Comparison of ENCODE assay signal across 1 cellular context in genomic region chr11:63974259-63975143, GRCh38.
TF ChIP-seq lines count a peak whose summit lies in the region.

TSS of gene COX8A (plus strand) at chr11:63974620. CDS start at chr11:63974681, 61 bp downstream.

TF ChIP-seq in K562, 482 proteins besides CTCF, POLR2A, EP300 and RAD21 (continued from another document and continues in another):
- no peak for TF ChIP-seq CLOCK (CRISPR knock-in tag; IDR thresholded peaks at IDR 0.05; ENCODE audit: borderline replicate concordance)
- no peak for TF ChIP-seq SIX5 (IDR thresholded peaks at IDR 0.05; ENCODE audit: borderline replicate concordance in 1 of 2, insufficient read depth in 1 of 2, low read depth in 1 of 2, low read length in 2 of 2)
- peak; percentile 99 for TF ChIP-seq ZFX (CRISPR knock-in tag; IDR thresholded peaks at IDR 0.05)
- TF ChIP-seq ZNF146 (CRISPR knock-in tag; IDR thresholded peaks at IDR 0.05; ENCODE audit: unreplicated experiment): no peak
- TF ChIP-seq ZNF384 (IDR thresholded peaks at IDR 0.05; ENCODE audit: low read depth, low read length): no peak
- TF ChIP-seq ETV1 (tag; conservative IDR thresholded peaks at IDR 0.05; ENCODE audit: low read depth): peak; percentile 91
- no peak for TF ChIP-seq ZNF408 (CRISPR knock-in tag; IDR thresholded peaks at IDR 0.05; ENCODE audit: low read depth)
- TF ChIP-seq MYNN (IDR thresholded peaks at IDR 0.05): 0 out of 2 replicates have a peak, but pooled peaks have one; percentile 38
- TF ChIP-seq MYNN (CRISPR knock-in tag; IDR thresholded peaks at IDR 0.05): no peak
- TF ChIP-seq CBX2 (IDR thresholded peaks at IDR 0.05; ENCODE audit: insufficient read depth, low read length, poor library complexity, severe bottlenecking): no peak
- TF ChIP-seq CAMTA2 (CRISPR knock-in tag; conservative IDR thresholded peaks at IDR 0.05): no peak
- no peak for TF ChIP-seq ZNF217 (CRISPR knock-in tag; IDR thresholded peaks at IDR 0.05)
- TF ChIP-seq RBBP5 (IDR thresholded peaks at IDR 0.05; ENCODE audit: borderline replicate concordance, insufficient read depth, low read length, poor library complexity, severe bottlenecking): no peak
- TF ChIP-seq ZNF263 (CRISPR knock-in tag; IDR thresholded peaks at IDR 0.05; ENCODE audit: borderline replicate concordance): peak; percentile 20; the same call in 1 of the 2 replicates
- TF ChIP-seq BDP1 (IDR thresholded peaks at IDR 0.05; ENCODE audit: insufficient read depth, insufficient read length): no peak
- TF ChIP-seq EGR1 (conservative IDR thresholded peaks at IDR 0.05): no peak
- no peak for TF ChIP-seq SETDB1 (IDR thresholded peaks at IDR 0.05; ENCODE audit: low read length)
- no peak for TF ChIP-seq SMAD2 (IDR thresholded peaks at IDR 0.05; ENCODE audit: low read depth, low read length)
- 0 out of 2 replicates have a peak, but pooled peaks have one; percentile 66 for TF ChIP-seq RUNX1 (IDR thresholded peaks at IDR 0.05; ENCODE audit: low read depth)
- no peak for TF ChIP-seq ZNF224 (CRISPR knock-in tag; IDR thresholded peaks at IDR 0.05)
- TF ChIP-seq KDM1A (IDR thresholded peaks at IDR 0.05): no peak
- no peak for TF ChIP-seq ZFP30 (CRISPR knock-in tag; IDR thresholded peaks at IDR 0.05; ENCODE audit: borderline replicate concordance)
- no peak for TF ChIP-seq CTCFL (IDR thresholded peaks at IDR 0.05; ENCODE audit: borderline replicate concordance, insufficient read depth, low read depth, low read length, poor library complexity, severe bottlenecking)
- TF ChIP-seq CHAMP1 (IDR thresholded peaks at IDR 0.05): no peak
- peak; percentile 86 for TF ChIP-seq THRB (CRISPR knock-in tag; conservative IDR thresholded peaks at IDR 0.05)
- peak; percentile 31; the same call in 1 of the 2 replicates for TF ChIP-seq TCF3 (CRISPR knock-in tag; IDR thresholded peaks at IDR 0.05)
- no peak for TF ChIP-seq RHOXF2B (CRISPR knock-in tag; conservative IDR thresholded peaks at IDR 0.05)
- TF ChIP-seq PTRF (tag; IDR thresholded peaks at IDR 0.05): no peak
- peak; percentile 66 for TF ChIP-seq MEIS2 (IDR thresholded peaks at IDR 0.05; ENCODE audit: partially characterized antibody)
- TF ChIP-seq RBM14 (IDR thresholded peaks at IDR 0.05; ENCODE audit: borderline replicate concordance, insufficient read depth, low read depth, low read length): 0 out of 2 replicates have a peak, but pooled peaks have one; percentile 79
- peak; percentile 63; the same call in 1 of the 2 replicates for TF ChIP-seq CTBP1 (IDR thresholded peaks at IDR 0.05; ENCODE audit: borderline replicate concordance)
- no peak for TF ChIP-seq SOX6 (IDR thresholded peaks at IDR 0.05)
- peak; percentile 95 for TF ChIP-seq POLR2B (IDR thresholded peaks at IDR 0.05; ENCODE audit: low read depth, partially characterized antibody)
- TF ChIP-seq PHB (CRISPR knock-in tag; IDR thresholded peaks at IDR 0.05): no peak
- peak; percentile 40; the same call in 1 of the 2 replicates for TF ChIP-seq CHD2 (IDR thresholded peaks at IDR 0.05; ENCODE audit: low read depth, low read length)
- no peak for TF ChIP-seq CREBBP (IDR thresholded peaks at IDR 0.05; ENCODE audit: low read depth, low read length)
- TF ChIP-seq VEZF1 (CRISPR knock-in tag; IDR thresholded peaks at IDR 0.05): no peak
- peak in 1 of 2 experiments; percentile 82; a peak in 2 of 4 replicates for TF ChIP-seq UBTF (IDR thresholded peaks at IDR 0.05; ENCODE audit: borderline replicate concordance in 1 of 2, low read depth in 2 of 2, low read length in 2 of 2)
- TF ChIP-seq JUND (IDR thresholded peaks at IDR 0.05; ENCODE audit: borderline replicate concordance, low read depth, low read length): peak; percentile 87
- peak; percentile 76; the same call in 2 of the 3 replicates for TF ChIP-seq JUND (tag; IDR thresholded peaks at IDR 0.05; ENCODE audit: borderline replicate concordance, low read depth, low read length)
- no peak for TF ChIP-seq SAFB (IDR thresholded peaks at IDR 0.05; ENCODE audit: borderline replicate concordance, low read depth, low read length)
- TF ChIP-seq ZZZ3 (IDR thresholded peaks at IDR 0.05): no peak
- no peak for TF ChIP-seq ZNF274 (IDR thresholded peaks at IDR 0.05; ENCODE audit: borderline replicate concordance, low read depth, low read length)
- TF ChIP-seq OTX1 (CRISPR knock-in tag; IDR thresholded peaks at IDR 0.05): peak; percentile 80
- no peak for TF ChIP-seq TCFL5 (CRISPR knock-in tag; conservative IDR thresholded peaks at IDR 0.05)
- no peak for TF ChIP-seq JUN (IDR thresholded peaks at IDR 0.05; ENCODE audit: borderline replicate concordance, low read depth, low read length)
- no peak for TF ChIP-seq JUN (CRISPR knock-in tag; IDR thresholded peaks at IDR 0.05; ENCODE audit: borderline replicate concordance)
- no peak for TF ChIP-seq GMEB1 (CRISPR knock-in tag; IDR thresholded peaks at IDR 0.05)
- TF ChIP-seq SNIP1 (IDR thresholded peaks at IDR 0.05; ENCODE audit: low read depth): no peak
- peak; percentile 51 for TF ChIP-seq ZBTB33 (CRISPR knock-in tag; IDR thresholded peaks at IDR 0.05)
- TF ChIP-seq ZNF134 (CRISPR knock-in tag; conservative IDR thresholded peaks at IDR 0.05): no peak; the same call in 1 of the 2 replicates
- no peak for TF ChIP-seq TEAD2 (tag; IDR thresholded peaks at IDR 0.05)
